Comparison of ENCODE assay signal across 8 cellular contexts in the genomic region with DNA sequence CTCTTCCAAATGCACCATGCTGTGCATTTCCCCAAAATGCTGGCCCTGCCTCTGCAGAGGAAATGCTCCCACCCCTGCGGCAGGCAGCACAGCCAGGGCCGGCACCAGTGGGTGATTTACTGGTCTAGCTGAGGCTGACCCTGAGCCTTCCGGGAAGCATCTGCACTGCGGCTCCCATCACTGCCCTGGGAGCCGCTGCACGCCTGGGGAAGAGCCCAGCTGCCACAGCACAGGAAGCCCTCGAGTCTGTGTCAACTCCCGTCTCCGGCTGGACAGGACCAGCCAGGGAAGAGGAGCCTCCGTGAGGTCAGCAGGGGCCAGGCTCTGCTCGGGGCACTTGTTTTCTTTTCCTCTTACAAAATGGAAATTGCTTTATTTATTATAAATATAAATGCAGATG. TPM values are rescaled to one million over a fixed set of nuclear protein-coding genes. Genes with fewer than 3 reads are reported as not detected.
A peak's percentile ranks its signal among the peaks of the same experiment; 100 is the strongest.
DNase-seq lines count a peak whose midpoint lies in the region; ATAC-seq and TF ChIP-seq lines count a peak whose summit lies in the region.
"Had no signal": no experiment of that assay in that cellular context is flagged by ENCODE, and none has a peak within 500 bp of the region (broad histone marks: within the 10 kb centered on the region; RNA-seq: fewer than 3 reads in every experiment).

No MANE protein-coding gene starts in this region.

- H3K79me2 ChIP-seq in OCI-LY7 (ENCODE audit: insufficient read depth, low read depth, low read length) (no peaks in the 10 kb centered on the region), trophoblast cell (ENCODE audit: control insufficient read depth, insufficient read depth, low read length, poor library complexity) (peaks cover 3% of the 10 kb centered on the region)

- ATAC-seq in gastroesophageal sphincter = peak; percentile 62
- ATAC-seq: effector memory CD8-positive, alpha-beta T cell had no signal

- H3K27ac ChIP-seq in OCI-LY7 (ENCODE audit: low read depth, low read length, poor library complexity, severe bottlenecking) (no peak overlapping the region), gastroesophageal sphincter (no peak overlapping the region), trophoblast cell (ENCODE audit: low read depth, low read length) (peak overlapping the region; percentile 48)

- H3K14ac ChIP-seq in trophoblast cell (ENCODE audit: low read length) = no peak overlapping the region

- H3K9me3 ChIP-seq in OCI-LY7 (ENCODE audit: low read length) = no peaks in the 10 kb centered on the region
- peaks cover 0 to 4% (median 0%) of the 10 kb centered on the region in 3 donors for H3K9me3 ChIP-seq in gastroesophageal sphincter
- no peaks in the 10 kb centered on the region for H3K9me3 ChIP-seq in trophoblast cell (ENCODE audit: insufficient read depth, low read depth, low read length)

- no peak overlapping the region for H4K91ac ChIP-seq in trophoblast cell (ENCODE audit: low read depth, low read length)

- no peak overlapping the region for H3K9ac ChIP-seq in trophoblast cell (ENCODE audit: low read length)

- no peak overlapping the region for H4K12ac ChIP-seq in trophoblast cell (ENCODE audit: low read depth, low read length)

- in situ Hi-C loops in ACHN (cut with HindIII; ENCODE audit: low pct_ligation_motif_present, low pct_unique_long_range_greater_than_20kb, low sequenced_read_pairs) = no loop called here

- no peaks in the 10 kb centered on the region for H4K20me1 ChIP-seq in OCI-LY7 (ENCODE audit: insufficient read depth, low read length)

- H2BK120ac ChIP-seq in trophoblast cell (ENCODE audit: insufficient read depth, low read length, poor library complexity) = no peak overlapping the region

- no peak overlapping the region for H3K4ac ChIP-seq in trophoblast cell (ENCODE audit: low read depth, low read length)

- no peak overlapping the region for H2BK5ac ChIP-seq in trophoblast cell (ENCODE audit: low read depth, low read length, poor library complexity)

- H2AK5ac ChIP-seq in trophoblast cell (ENCODE audit: low read length) = no peak overlapping the region

- H3K79me1 ChIP-seq in trophoblast cell (ENCODE audit: low read length) = peaks cover 23% of the 10 kb centered on the region

- BruUV-seq in OCI-LY7 (replicated peaks; lab: Mats Ljungman, UMichigan) = no TSS peak

- H3K27me3 ChIP-seq in gastroesophageal sphincter (no peaks in the 10 kb centered on the region), trophoblast cell (ENCODE audit: insufficient read depth, low read length) (no peaks in the 10 kb centered on the region)

- intact Hi-C loops in OCI-LY7 (cut with micrococcal nuclease; ENCODE audit: unreplicated experiment) (loop anchor here (2.0 kb wide), 1 partner anchor 21 kb away; no protein-coding TSS in a partner anchor), posterior cingulate gyrus (cut with DNase I) (no loop called here)

- peak overlapping the region; percentile 38 for H3K4me2 ChIP-seq in OCI-LY7 (ENCODE audit: low read length)
- H3K4me2 ChIP-seq in trophoblast cell (ENCODE audit: low read length) = no peak overlapping the region

- DNase-seq in EH (ENCODE audit: low read depth) (peak; percentile 47), OCI-LY7 (ENCODE audit: low spot score) (no peak), trophoblast cell (peak; percentile 60 to 64), posterior cingulate gyrus (no peak), GM10248 (ENCODE audit: extremely low spot score) (no peak), ACHN (no peak)
- DNase-seq: effector memory CD8-positive, alpha-beta T cell had no signal

- H3K23ac ChIP-seq in trophoblast cell (ENCODE audit: low read length) = no peak overlapping the region

- no peak for TF ChIP-seq EP300 in gastroesophageal sphincter (IDR thresholded peaks at IDR 0.05)

- WGBS in gastroesophageal sphincter (ENCODE audit: low coverage in 1 of 2), 2 donors = 50 to 78% methylated on average over 4 to 9 of the region's 11 CpGs
- no CpG with 5 or more reads among the region's 11 CpGs for WGBS in trophoblast cell (ENCODE audit: extremely low coverage, insufficient coverage, insufficient read length)

- H3K4me3 ChIP-seq in OCI-LY7 (ENCODE audit: low read depth, low read length, poor library complexity, severe bottlenecking) (no peak overlapping the region), gastroesophageal sphincter (no peak overlapping the region), trophoblast cell (ENCODE audit: low read depth, low read length) (no peak overlapping the region)

- no peaks in the 10 kb centered on the region for H3K9me2 ChIP-seq in OCI-LY7 (ENCODE audit: insufficient read depth, low read length)

- peaks cover 38% of the 10 kb centered on the region for H3K4me1 ChIP-seq in OCI-LY7 (ENCODE audit: insufficient read depth, low read length, poor library complexity, severe bottlenecking)
- peaks cover 0 to 23% (median 4%) of the 10 kb centered on the region in 3 donors for H3K4me1 ChIP-seq in gastroesophageal sphincter
- H3K4me1 ChIP-seq in trophoblast cell (ENCODE audit: control insufficient read depth in 1 of 2, insufficient read depth in 2 of 2, low read length in 2 of 2) = peaks cover 20 to 33% of the 10 kb centered on the region in 2 experiments

- POLR2A ChIA-PET in OCI-LY7 (lab: Charles Lee) = interaction anchor here (1.3 to 2.1 kb wide), 3 partner anchors 9 to 25 kb away, joined by 4 to 14 read pairs (median 9); partner anchors contain the start of gene EEIG1
- POLR2A ChIA-PET in GM10248 (lab: Yijun Ruan, JAX) = interaction anchor here (0.6 kb wide), 3 partner anchors 14 to 191 kb away, joined by 3 to 7 read pairs (median 5); no protein-coding TSS in a partner anchor

- H2BK12ac ChIP-seq in trophoblast cell (ENCODE audit: low read length) = no peak overlapping the region

- CTCF ChIA-PET in OCI-LY7 (lab: Charles Lee; ENCODE audit: unreplicated experiment) (no interaction called here), GM10248 (lab: Yijun Ruan, JAX) (interaction anchor here (1.1 to 2.5 kb wide), 6 partner anchors 10 to 112 kb away, joined by 3 to 13 read pairs (median 4); no protein-coding TSS in a partner anchor)

- TF ChIP-seq POLR2A in gastroesophageal sphincter (IDR thresholded peaks at IDR 0.05) = no peak

- H3K36me3 ChIP-seq in OCI-LY7 (ENCODE audit: insufficient read depth, low read length) (no peaks in the 10 kb centered on the region), gastroesophageal sphincter (no peaks in the 10 kb centered on the region), trophoblast cell (ENCODE audit: control insufficient read depth in 1 of 2, insufficient read depth in 2 of 2, low read length in 2 of 2) (peaks cover 0 to 2% of the 10 kb centered on the region in 2 experiments)

- H3K18ac ChIP-seq in trophoblast cell (ENCODE audit: low read length) = no peak overlapping the region

- peak overlapping the region; percentile 20 for H2AFZ ChIP-seq in OCI-LY7 (ENCODE audit: low read length)
- H2AFZ ChIP-seq in trophoblast cell (ENCODE audit: insufficient read depth, low read length, poor library complexity) = no peak overlapping the region

- TF ChIP-seq CTCF in OCI-LY7 (conservative IDR thresholded peaks at IDR 0.05; ENCODE audit: low read length) (no peak), gastroesophageal sphincter (IDR thresholded peaks at IDR 0.05) (no peak), GM10248 (IDR thresholded peaks at IDR 0.05; ENCODE audit: control extremely low read depth, extremely low read depth, low read depth, missing control alignments) (no peak)

- no peak overlapping the region for H4K8ac ChIP-seq in trophoblast cell (ENCODE audit: low read depth, low read length)

RNA-seq across cellular contexts. Expression of gene EEIG1, which starts 25.1 kb away (rescaled TPM):
- 25.8 and 34.7 TPM in 2 replicates for total RNA-seq in OCI-LY7 (2014; rRNA removed; shearing (Covaris generic))
- total RNA-seq in OCI-LY7 (2022) (60.1 and 69.1 TPM in 2 replicates), gastroesophageal sphincter (10 to 100 TPM in 3 of 4 donors, 1 to 10 TPM in 1; 7.0 to 22.0 (median 16.3) TPM)
- polyA plus RNA-seq in trophoblast cell (2013) = 131 and 139 TPM in 2 replicates

Comparison
In these comparisons a context has a peak if more than half of its experiments do, and no peak if none do; other contexts are left out.
1. DNase-seq: peak in EH (single experiment) and trophoblast cell (2 of 2); none in OCI-LY7 (single experiment), posterior cingulate gyrus (0 of 10), GM10248 (single experiment) and ACHN (single experiment).